ENCODE assay signal across 17 cellular contexts in genomic region chr1:12712929-12713328, GRCh38. TPM values are rescaled to one million over a fixed set of nuclear protein-coding genes. Genes with fewer than 3 reads are reported as not detected.
A peak's percentile ranks its signal among the peaks of the same experiment; 100 is the strongest.
DNase-seq lines count a peak whose midpoint lies in the region; ATAC-seq and TF ChIP-seq lines count a peak whose summit lies in the region.
"Had no signal": no experiment of that assay in that cellular context is flagged by ENCODE, and none has a peak within 500 bp of the region (broad histone marks: within the 10 kb centered on the region; RNA-seq: fewer than 3 reads in every experiment).

No MANE protein-coding gene starts in this region.

- H3K18ac ChIP-seq in H9 (ENCODE audit: insufficient read length, low read depth, low read length) (no peak overlapping the region), mesendoderm (ENCODE audit: low read length) (peak overlapping the region; percentile 99)

- no peak overlapping the region for H3K4me3 Mint-ChIP-seq in H9
- H3K4me3 Mint-ChIP-seq in endodermal cell: no peak overlapping the region
- H3K4me3 Mint-ChIP-seq: CD4-positive, CD25-positive, alpha-beta regulatory T cell; CD8-positive, alpha-beta memory T cell had no signal

- H3K23me2 ChIP-seq in H9 (ENCODE audit: insufficient read length, low read depth, low read length, poor library complexity, severe bottlenecking): no peaks in the 10 kb centered on the region

- H4K5ac ChIP-seq in H9 (ENCODE audit: insufficient read length, low read depth, low read length): no peak overlapping the region
- H4K5ac ChIP-seq in mesendoderm (ENCODE audit: low read length): no peak overlapping the region

- no peak overlapping the region for H4K8ac ChIP-seq in H9 (replicated peaks; ENCODE audit: insufficient read length, low read depth, low read length)
- H4K8ac ChIP-seq in mesendoderm (ENCODE audit: low read depth, low read length): peak overlapping the region; percentile 66

- no peaks in the 10 kb centered on the region for H3K9me3 Mint-ChIP-seq in H9
- no peaks in the 10 kb centered on the region for H3K9me3 Mint-ChIP-seq in endodermal cell
- H3K9me3 Mint-ChIP-seq: CD4-positive, CD25-positive, alpha-beta regulatory T cell; CD8-positive, alpha-beta memory T cell had no signal

- H3K4me1 ChIP-seq in H9 (ENCODE audit: insufficient read depth, low read length): peaks cover 20% of the 10 kb centered on the region; the same call in 1 of the 2 replicates
- no peaks in the 10 kb centered on the region for H3K4me1 ChIP-seq in endodermal cell (ENCODE audit: control insufficient read depth, insufficient read depth, low read length)
- H3K4me1 ChIP-seq in mesendoderm (ENCODE audit: control insufficient read depth, low read depth, low read length): peaks cover 10% of the 10 kb centered on the region
- H3K4me1 ChIP-seq: BE2C, HAP-1 had no signal

- H2AK5ac ChIP-seq in H9 (ENCODE audit: insufficient read length, low read length): no peak overlapping the region
- no peak overlapping the region for H2AK5ac ChIP-seq in mesendoderm (ENCODE audit: low read length)

- H2AFZ ChIP-seq in H9 (ENCODE audit: low read length): no peak overlapping the region

- H4K91ac ChIP-seq in H9 (ENCODE audit: insufficient read length, low read depth, low read length): no peak overlapping the region

- no peak overlapping the region for H2BK15ac ChIP-seq in H9 (ENCODE audit: low read depth, low read length)
- H2BK15ac ChIP-seq in mesendoderm (replicated peaks; ENCODE audit: low read depth): no peak overlapping the region

- H4K20me1 ChIP-seq in H9 (ENCODE audit: control insufficient read depth, insufficient read depth, insufficient read length): no peaks in the 10 kb centered on the region

- no peaks in the 10 kb centered on the region for H3K79me1 ChIP-seq in H9 (ENCODE audit: insufficient read depth, low read depth, low read length, poor library complexity, severe bottlenecking)
- H3K79me1 ChIP-seq in mesendoderm (ENCODE audit: low read length): no peaks in the 10 kb centered on the region

- H3K27me3 ChIP-seq in H9 (ENCODE audit: insufficient read depth, low read length) (no peaks in the 10 kb centered on the region), endodermal cell (ENCODE audit: control insufficient read depth, insufficient read depth, low read length, poor library complexity, severe bottlenecking) (no peaks in the 10 kb centered on the region), mesendoderm (ENCODE audit: insufficient read depth, low read length, poor library complexity) (no peaks in the 10 kb centered on the region), brain microvascular endothelial cell (replicated peaks) (no peaks in the 10 kb centered on the region)
- H3K27me3 ChIP-seq: BE2C had no signal

- WGBS in H9 (ENCODE audit: extremely low coverage, insufficient read length, low lambda C conversion rate): no CpG with 5 or more reads among the region's 8 CpGs
- WGBS in endodermal cell (ENCODE audit: insufficient coverage in 1 of 2, insufficient read length in 1 of 2), 2 experiments: 86 to 90% methylated on average over 5 to 8 of the region's 8 CpGs
- WGBS in mesendoderm (ENCODE audit: extremely low coverage, insufficient coverage, low lambda C conversion rate): no CpG with 5 or more reads among the region's 8 CpGs

- peaks cover 62 to 63% of the 10 kb centered on the region in 2 experiments for H3K4me1 Mint-ChIP-seq in H9
- H3K4me1 Mint-ChIP-seq in endodermal cell: peaks cover 29% of the 10 kb centered on the region
- H3K4me1 Mint-ChIP-seq: CD4-positive, CD25-positive, alpha-beta regulatory T cell; CD8-positive, alpha-beta memory T cell had no signal

- H3K4me3 ChIP-seq in endodermal cell (ENCODE audit: low read length) (no peak overlapping the region), mesendoderm (ENCODE audit: low read length) (no peak overlapping the region), brain microvascular endothelial cell (ENCODE audit: low read depth, low read length) (no peak overlapping the region)
- H3K4me3 ChIP-seq: HAP-1 had no signal

- H3K56ac ChIP-seq in H9 (ENCODE audit: insufficient read length, low read depth, low read length) (no peak overlapping the region), mesendoderm (ENCODE audit: low read length) (peak overlapping the region; percentile 54)

- H3K23ac ChIP-seq in H9 (ENCODE audit: insufficient read length, low read depth, low read length) (no peak overlapping the region), mesendoderm (ENCODE audit: low read length) (no peak overlapping the region)

- no peak overlapping the region for H3K4ac ChIP-seq in H9 (ENCODE audit: low read depth, low read length)
- H3K4ac ChIP-seq in mesendoderm (ENCODE audit: low read depth, low read length): peak overlapping the region; percentile 98

- H2BK5ac ChIP-seq in H9 (ENCODE audit: insufficient read length, low read length) (no peak overlapping the region), mesendoderm (ENCODE audit: low read length) (peak overlapping the region; percentile 16)

- H3K14ac ChIP-seq in H9 (ENCODE audit: insufficient read depth, low read length): 0 out of 2 replicates have a peak overlapping the region, but pooled peaks have one; percentile 29

- H3K27me3 Mint-ChIP-seq in H9 (ENCODE audit: low read depth): no peaks in the 10 kb centered on the region
- H3K27me3 Mint-ChIP-seq in endodermal cell (ENCODE audit: insufficient read depth): no peaks in the 10 kb centered on the region

- peak overlapping the region; percentile 29 for H2BK120ac ChIP-seq in H9 (ENCODE audit: low read depth, low read length, poor library complexity, severe bottlenecking)
- peak overlapping the region; percentile 100 for H2BK120ac ChIP-seq in mesendoderm (ENCODE audit: low read depth, low read length)

- H3K4me2 ChIP-seq in H9 (ENCODE audit: insufficient read depth, insufficient read length, low read length) (no peak overlapping the region), mesendoderm (ENCODE audit: low read length) (no peak overlapping the region)

- H3K9me3 ChIP-seq in H9 (ENCODE audit: control insufficient read depth, low read depth, low read length) (no peaks in the 10 kb centered on the region), endodermal cell (ENCODE audit: control insufficient read depth, low read length) (no peaks in the 10 kb centered on the region)
- H3K9me3 ChIP-seq: BE2C, HAP-1 had no signal

- H3T11ph ChIP-seq in H9 (ENCODE audit: low read length): no peak overlapping the region

- H2BK12ac ChIP-seq in H9 (ENCODE audit: insufficient read length, low read depth, low read length): no peak overlapping the region

- no peaks in the 10 kb centered on the region; a peak in 1 of 7 replicates for H3K36me3 Mint-ChIP-seq in H9 (ENCODE audit: insufficient read depth in 1 of 3, low read depth in 3 of 3)
- no peaks in the 10 kb centered on the region for H3K36me3 Mint-ChIP-seq in endodermal cell (ENCODE audit: low read depth)
- H3K36me3 Mint-ChIP-seq: CD4-positive, CD25-positive, alpha-beta regulatory T cell; CD8-positive, alpha-beta memory T cell had no signal

- TF ChIP-seq CTCF in H9 (conservative IDR thresholded peaks at IDR 0.05) (no peak), endodermal cell (conservative IDR thresholded peaks at IDR 0.05) (no peak), brain microvascular endothelial cell (IDR thresholded peaks at IDR 0.05; ENCODE audit: low read depth, low read length, missing control alignments) (no peak)

- H3K9ac ChIP-seq in H9 (ENCODE audit: extremely low read depth, insufficient read length, low read length): no peak overlapping the region
- H3K9ac ChIP-seq in endodermal cell (ENCODE audit: extremely low read depth, low read length, poor library complexity, severe bottlenecking): no peak overlapping the region
- no peak overlapping the region for H3K9ac ChIP-seq in mesendoderm (ENCODE audit: low read length)

- H3K27ac Mint-ChIP-seq in H9 (peak overlapping the region in 1 of 3 experiments; percentile 84; a peak in 3 of 7 replicates), endodermal cell (no peak overlapping the region)
- H3K27ac Mint-ChIP-seq: CD4-positive, CD25-positive, alpha-beta regulatory T cell; CD8-positive, alpha-beta memory T cell had no signal

- DNase-seq in H9: no peak
- DNase-seq in endodermal cell: peak; percentile 50
- DNase-seq in mesendoderm: no peak
- no peak for DNase-seq in brain microvascular endothelial cell
- no peak for DNase-seq in Right ventricle myocardium superior
- DNase-seq: ACHN; BE2C; C1 segment of cervical spinal cord; CD4-positive, CD25-positive, alpha-beta regulatory T cell; CD8-positive, alpha-beta memory T cell; COR-L47; DMS 273 treated with DMSO at 0.1 percent for 48 hours; GF-D8; GOT3; KG1 had no signal

- ATAC-seq in HG03159 (IDR thresholded peaks at IDR 0.05; ENCODE audit: unreplicated experiment): no peak
- no peak for ATAC-seq in Right ventricle myocardium superior (ENCODE audit: poor library complexity)

- peak overlapping the region; percentile 99 for H2BK20ac ChIP-seq in H9 (ENCODE audit: low read depth, low read length, poor library complexity, severe bottlenecking)

- H3K36me3 ChIP-seq in endodermal cell (ENCODE audit: control insufficient read depth, insufficient read depth, low read length): no peaks in the 10 kb centered on the region
- H3K36me3 ChIP-seq in mesendoderm (ENCODE audit: control insufficient read depth, insufficient read depth, low read length): no peaks in the 10 kb centered on the region
- no peaks in the 10 kb centered on the region for H3K36me3 ChIP-seq in brain microvascular endothelial cell (replicated peaks)
- H3K36me3 ChIP-seq: BE2C, HAP-1 had no signal

- H3K27ac ChIP-seq in H9 (ENCODE audit: insufficient read length, low read depth, low read length) (no peak overlapping the region), endodermal cell (ENCODE audit: low read depth, low read length) (no peak overlapping the region), mesendoderm (ENCODE audit: low read depth, low read length) (peak overlapping the region; percentile 85), brain microvascular endothelial cell (no peak overlapping the region)

- in situ Hi-C loops in brain microvascular endothelial cell (cut with HindIII; ENCODE audit: low pct_ligation_motif_present, low sequenced_read_pairs): no loop called here

- no peaks in the 10 kb centered on the region for H3K79me2 ChIP-seq in H9 (ENCODE audit: insufficient read depth, low read length)
- H3K79me2 ChIP-seq in mesendoderm (ENCODE audit: control insufficient read depth, insufficient read depth, low read length): no peaks in the 10 kb centered on the region

- intact Hi-C loops in Right ventricle myocardium superior (cut with DNase I): no loop called here

RNA-seq across cellular contexts. Expression of gene AADACL3, which starts 3.0 kb away (rescaled TPM):
- total RNA-seq in H9 (2021): 0.22 and 0.35 TPM in 2 replicates
- under 1 TPM in 1 of 2 donors, not detected in 1; 0.24 TPM for total RNA-seq in endodermal cell
- not detected for polyA plus RNA-seq in endodermal cell (2013, experiment 1 of 2)
- not detected for polyA plus RNA-seq in endodermal cell (2013, experiment 2 of 2)
- polyA plus RNA-seq in mesendoderm (2013, experiment 1 of 2): 0.49 TPM
- polyA plus RNA-seq in mesendoderm (2013, experiment 2 of 2): 0.59 TPM
- not detected for total RNA-seq in Right ventricle myocardium superior
- total RNA-seq: CD4-positive, CD25-positive, alpha-beta regulatory T cell; CD8-positive, alpha-beta memory T cell had no signal
- polyA plus RNA-seq: CD4-positive, CD25-positive, alpha-beta regulatory T cell; CD8-positive, alpha-beta memory T cell had no signal

RNA-seq across cellular contexts. Expression of gene CFAP107, which starts 33.1 kb away (rescaled TPM):
- total RNA-seq in H9 (2021) (not detected in 2 replicates), endodermal cell (not detected), Right ventricle myocardium superior (not detected)
- not detected for polyA plus RNA-seq in endodermal cell (2013, experiment 1 of 2)
- not detected for polyA plus RNA-seq in endodermal cell (2013, experiment 2 of 2)
- polyA plus RNA-seq in mesendoderm (2013, experiment 1 of 2): 0.01 TPM
- 0.21 TPM for polyA plus RNA-seq in mesendoderm (2013, experiment 2 of 2)
- total RNA-seq: CD4-positive, CD25-positive, alpha-beta regulatory T cell; CD8-positive, alpha-beta memory T cell had no signal
- polyA plus RNA-seq: CD4-positive, CD25-positive, alpha-beta regulatory T cell; CD8-positive, alpha-beta memory T cell had no signal
